31 cellular contexts compared by ENCODE assay signal in genomic region chr2:2059199-2059598, GRCh38.
DNase-seq lines count a peak whose midpoint lies in the region; TF ChIP-seq lines count a peak whose summit lies in the region.
"Had no signal": no experiment of that assay in that cellular context is flagged by ENCODE, and none has a peak within 500 bp of the region (broad histone marks: within the 10 kb centered on the region; RNA-seq: fewer than 3 reads in every experiment).

No MANE protein-coding gene starts in this region.

- H3K79me2 ChIP-seq in neural progenitor cell (ENCODE audit: low read depth), result no peaks in the 10 kb centered on the region

- peaks cover 10% of the 10 kb centered on the region for H3K9me3 Mint-ChIP-seq in activated CD4-positive, alpha-beta T cell treated with anti-CD3 and anti-CD28 coated beads, Interleukin-2, amount 10 ng/mL, durations not matched to agents 24 days and 14 days
- H3K9me3 Mint-ChIP-seq in neural progenitor cell, result no peaks in the 10 kb centered on the region

- TF ChIP-seq CTCF in neural progenitor cell (IDR thresholded peaks at IDR 0.05), result no peak

- H3K27ac Mint-ChIP-seq in activated CD4-positive, alpha-beta T cell treated with anti-CD3 and anti-CD28 coated beads, Interleukin-2, amount 10 ng/mL, durations not matched to agents 24 days and 14 days, result no peak overlapping the region
- H3K27ac Mint-ChIP-seq in neural progenitor cell, result no peak overlapping the region
- H3K27ac Mint-ChIP-seq: B cell; CD14-positive monocyte; CD4-positive, alpha-beta memory T cell; CD4-positive, alpha-beta T cell; CD4-positive, CD25-positive, alpha-beta regulatory T cell; CD8-positive, alpha-beta memory T cell; CD8-positive, alpha-beta T cell had no signal

- H3K9ac ChIP-seq in BLaER1 (no peak overlapping the region), neural progenitor cell (no peak overlapping the region)
- H3K9ac ChIP-seq in BLaER1 treated with 17β-estradiol and CSF1 and Interleukin-3, amounts not matched to agents 10 nM and 100 nM, result no peak overlapping the region

- H3K4me3 ChIP-seq in BLaER1 (no peak overlapping the region), neural progenitor cell (no peak overlapping the region)
- no peak overlapping the region for H3K4me3 ChIP-seq in BLaER1 treated with 17β-estradiol and CSF1 and Interleukin-3, amounts not matched to agents 10 nM and 100 nM
- no peak overlapping the region for H3K4me3 ChIP-seq in effector memory CD4-positive, alpha-beta T cell (ENCODE audit: insufficient read depth, low read depth, low read length, poor library complexity, severe bottlenecking)
- H3K4me3 ChIP-seq: A549 had no signal

- no peaks in the 10 kb centered on the region for H3K36me3 ChIP-seq in BLaER1
- H3K36me3 ChIP-seq in BLaER1 treated with 17β-estradiol and CSF1 and Interleukin-3, amounts not matched to agents 10 nM and 100 nM, result no peaks in the 10 kb centered on the region
- H3K36me3 ChIP-seq in neural progenitor cell, result no peaks in the 10 kb centered on the region
- no peaks in the 10 kb centered on the region for H3K36me3 ChIP-seq in effector memory CD4-positive, alpha-beta T cell (ENCODE audit: control insufficient read depth, insufficient read depth, low read length)

- intact Hi-C loops in activated CD4-positive, alpha-beta T cell treated with anti-CD3 and anti-CD28 coated beads, Interleukin-2, amount 10 ng/mL, durations not matched to agents 24 days and 14 days (cut with micrococcal nuclease), result no loop called here

- peaks cover 13% of the 10 kb centered on the region for H3K4me1 Mint-ChIP-seq in activated CD4-positive, alpha-beta T cell treated with anti-CD3 and anti-CD28 coated beads, Interleukin-2, amount 10 ng/mL, durations not matched to agents 24 days and 14 days
- H3K4me1 Mint-ChIP-seq in neural progenitor cell, result no peaks in the 10 kb centered on the region

- H3K4me1 ChIP-seq in BLaER1 (peaks cover 67% of the 10 kb centered on the region), neural progenitor cell (no peaks in the 10 kb centered on the region)
- H3K4me1 ChIP-seq in BLaER1 treated with 17β-estradiol and CSF1 and Interleukin-3, amounts not matched to agents 10 nM and 100 nM, result peaks cover 38 to 74% (median 59%) of the 10 kb centered on the region in 10 experiments
- peaks cover 7% of the 10 kb centered on the region for H3K4me1 ChIP-seq in effector memory CD4-positive, alpha-beta T cell (ENCODE audit: control insufficient read depth, insufficient read depth, low read length, poor library complexity, severe bottlenecking)
- H3K4me1 ChIP-seq: A549, Caco-2 had no signal

- H3K27ac ChIP-seq in BLaER1 (peak overlapping the region; percentile 46; the same call in 1 of the 2 replicates), neural progenitor cell (no peak overlapping the region)
- peak overlapping the region in 6 of 11 experiments; percentile 18 to 87 (median 70); a peak in 10 of 22 replicates for H3K27ac ChIP-seq in BLaER1 treated with 17β-estradiol and CSF1 and Interleukin-3, amounts not matched to agents 10 nM and 100 nM
- H3K27ac ChIP-seq in effector memory CD4-positive, alpha-beta T cell (ENCODE audit: insufficient read depth, low read length, poor library complexity, severe bottlenecking), result no peak overlapping the region
- H3K27ac ChIP-seq: 22Rv1, A549, C4-2B had no signal

- H3F3A ChIP-seq in neural progenitor cell (ENCODE audit: low read depth), result no peaks in the 10 kb centered on the region

- H3K9me3 ChIP-seq in BLaER1 (peaks cover 6% of the 10 kb centered on the region; the same call in 1 of the 2 replicates), neural progenitor cell (ENCODE audit: low read depth) (no peaks in the 10 kb centered on the region)
- peaks cover 0 to 12% (median 7%) of the 10 kb centered on the region in 11 experiments; a peak in 9 of 22 replicates for H3K9me3 ChIP-seq in BLaER1 treated with 17β-estradiol and CSF1 and Interleukin-3, amounts not matched to agents 10 nM and 100 nM (replicated peaks in 1 of 11)
- no peaks in the 10 kb centered on the region for H3K9me3 ChIP-seq in effector memory CD4-positive, alpha-beta T cell (ENCODE audit: control insufficient read depth, low read length)
- H3K9me3 ChIP-seq: A549, BE2C, Caco-2 had no signal

- H3K36me3 Mint-ChIP-seq in activated CD4-positive, alpha-beta T cell treated with anti-CD3 and anti-CD28 coated beads, Interleukin-2, amount 10 ng/mL, durations not matched to agents 24 days and 14 days (ENCODE audit: low read depth), result peaks cover 6% of the 10 kb centered on the region
- H3K36me3 Mint-ChIP-seq in neural progenitor cell, result no peaks in the 10 kb centered on the region
- H3K36me3 Mint-ChIP-seq: CD14-positive monocyte; CD4-positive, CD25-positive, alpha-beta regulatory T cell; CD8-positive, alpha-beta memory T cell; CD8-positive, alpha-beta T cell had no signal

- H4K20me1 ChIP-seq in BLaER1 (no peaks in the 10 kb centered on the region), neural progenitor cell (ENCODE audit: low read depth) (no peaks in the 10 kb centered on the region)
- H4K20me1 ChIP-seq in BLaER1 treated with 17β-estradiol and CSF1 and Interleukin-3, amounts not matched to agents 10 nM and 100 nM, result no peaks in the 10 kb centered on the region

- H2AFZ ChIP-seq in neural progenitor cell (replicated peaks), result no peak overlapping the region

- peak; percentile 41 for DNase-seq in activated CD4-positive, alpha-beta T cell treated with anti-CD3 and anti-CD28 coated beads, Interleukin-2, amount 10 ng/mL, durations not matched to agents 24 days and 14 days
- no peak for DNase-seq in activated CD4-positive, alpha-beta T cell treated with anti-CD3 and anti-CD28 coated beads, Interleukin-2, amount 50 U/mL, for 1 hour
- DNase-seq in neural progenitor cell (ENCODE audit: low spot score), result no peak
- no peak for DNase-seq in effector memory CD4-positive, alpha-beta T cell
- DNase-seq: 8988T; ACHN; AML-193; BE2C; C1 segment of cervical spinal cord; Caco-2; Calu3; CD4-positive, alpha-beta memory T cell; CD4-positive, alpha-beta T cell; CD4-positive, CD25-positive, alpha-beta regulatory T cell; CD8-positive, alpha-beta memory T cell; CD8-positive, alpha-beta T cell; COR-L47; DMS 273 treated with DMSO at 0.1 percent for 48 hours; DMS153; DMS53; DMS79; DMS79 treated with DMSO at 0.1 percent for 48 hours; DND-41; EL had no signal

- H3K27me3 Mint-ChIP-seq in activated CD4-positive, alpha-beta T cell treated with anti-CD3 and anti-CD28 coated beads, Interleukin-2, amount 10 ng/mL, durations not matched to agents 24 days and 14 days, result no peaks in the 10 kb centered on the region
- H3K27me3 Mint-ChIP-seq in neural progenitor cell (ENCODE audit: insufficient read depth, low read depth), result peaks cover 6% of the 10 kb centered on the region
- H3K27me3 Mint-ChIP-seq: B cell; CD4-positive, alpha-beta memory T cell; CD4-positive, alpha-beta T cell; CD4-positive, CD25-positive, alpha-beta regulatory T cell had no signal

- H3K27me3 ChIP-seq in BLaER1 (no peaks in the 10 kb centered on the region), neural progenitor cell (no peaks in the 10 kb centered on the region)
- H3K27me3 ChIP-seq in BLaER1 treated with 17β-estradiol and CSF1 and Interleukin-3, amounts not matched to agents 10 nM and 100 nM, result no peaks in the 10 kb centered on the region
- no peaks in the 10 kb centered on the region for H3K27me3 ChIP-seq in effector memory CD4-positive, alpha-beta T cell (replicated peaks; ENCODE audit: control insufficient read depth, insufficient read depth, low read length, poor library complexity, severe bottlenecking)
- H3K27me3 ChIP-seq: BE2C had no signal

- peak overlapping the region; percentile 55 for H3K4me2 ChIP-seq in BLaER1
- H3K4me2 ChIP-seq in BLaER1 treated with 17β-estradiol and CSF1 and Interleukin-3, amounts not matched to agents 10 nM and 100 nM, result peak overlapping the region in 10 of 11 experiments; percentile 48 to 84 (median 70); a peak in 19 of 22 replicates
- no peak overlapping the region for H3K4me2 ChIP-seq in neural progenitor cell
- H3K4me2 ChIP-seq: A549 had no signal

- no peak overlapping the region for H3K4me3 Mint-ChIP-seq in activated CD4-positive, alpha-beta T cell treated with anti-CD3 and anti-CD28 coated beads, Interleukin-2, amount 10 ng/mL, durations not matched to agents 24 days and 14 days
- no peak overlapping the region for H3K4me3 Mint-ChIP-seq in neural progenitor cell
- H3K4me3 Mint-ChIP-seq: B cell; CD14-positive monocyte; CD4-positive, alpha-beta memory T cell; CD4-positive, alpha-beta T cell; CD4-positive, CD25-positive, alpha-beta regulatory T cell; CD8-positive, alpha-beta memory T cell; CD8-positive, alpha-beta T cell had no signal

Comparison
In these comparisons a context has a peak if more than half of its experiments do, and no peak if none do; other contexts are left out.
1. H3K27ac ChIP-seq: peak in BLaER1 (single experiment) and BLaER1 treated with 17β-estradiol and CSF1 and Interleukin-3, amounts not matched to agents 10 nM and 100 nM (6 of 11); none in neural progenitor cell (single experiment) and effector memory CD4-positive, alpha-beta T cell (single experiment).